In the genomic region with DNA sequence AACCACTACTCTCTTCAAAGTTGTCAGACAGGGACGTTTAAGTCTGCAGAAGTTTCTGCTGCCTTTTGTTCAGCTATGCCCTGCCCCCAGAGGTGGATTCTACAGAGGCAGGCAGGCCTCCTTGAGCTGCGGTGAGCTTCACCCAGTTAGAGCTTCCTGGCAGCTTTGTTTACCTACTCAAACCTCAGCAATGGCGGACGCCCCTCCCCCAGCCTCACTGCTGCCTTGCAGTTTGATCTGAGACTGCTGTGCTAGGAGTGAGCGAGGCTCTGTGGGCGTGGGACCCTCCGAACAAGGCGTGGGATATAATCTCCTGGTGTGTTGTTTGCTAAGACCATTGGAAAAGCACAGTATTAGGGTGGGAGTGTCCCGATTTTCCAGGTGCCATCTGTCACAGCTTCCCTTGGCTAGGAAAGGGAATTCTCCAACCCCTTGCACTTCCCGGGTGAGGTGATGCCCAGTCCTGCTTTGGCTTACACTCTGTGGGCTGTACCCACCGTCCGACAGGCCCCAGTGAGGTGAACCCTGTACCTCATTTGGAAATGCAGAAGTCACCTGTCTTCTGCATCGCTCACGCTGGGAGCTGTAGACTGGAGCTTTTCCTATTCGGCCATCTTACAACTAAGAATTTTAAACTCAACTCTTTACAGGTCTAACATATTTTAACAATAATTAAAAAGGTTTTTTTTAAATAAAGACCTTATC, we compare ENCODE assay signal across 7 cellular contexts. TPM values are rescaled to one million over a fixed set of nuclear protein-coding genes. Genes with fewer than 3 reads are reported as not detected.
DNase-seq lines count a peak whose midpoint lies in the region; ATAC-seq, FAIRE-seq and TF ChIP-seq lines count a peak whose summit lies in the region.
"Not testable (repeated sequence)": the region's sequence is repeated elsewhere in the genome, so short reads cannot be mapped to it uniquely, and the experiment has no call there.

No MANE protein-coding gene starts in this region.

- CTCF ChIA-PET in activated CD8-positive, alpha-beta T cell treated with anti-CD3 and anti-CD28 coated beads for 36 hours (lab: Charles Lee): interaction anchor here (0.7 to 2.2 kb wide), 10 partner anchors 9 to 57 kb away, joined by 3 to 9 read pairs (median 4); a partner anchor contains a TSS
- CTCF ChIA-PET in HepG2 (lab: Yijun Ruan, JAX; ENCODE audit: low intra/inter-chr PET ratio, low total read pairs): not testable (repeated sequence)

- not testable (repeated sequence) for TF ChIP-seq POLR2A in body of pancreas (IDR thresholded peaks at IDR 0.05); HepG2 (IDR thresholded peaks at IDR 0.05; ENCODE audit: insufficient read depth in 1 of 2, low read depth in 2 of 2, low read length in 2 of 2)

- H3K27ac ChIP-seq in body of pancreas; HepG2 (ENCODE audit: extremely low read length, insufficient read depth, low read length): not testable (repeated sequence)

- H3K4me2 ChIP-seq in HepG2 (ENCODE audit: low read depth, low read length): not testable (repeated sequence)

- H3K4me3 ChIP-seq in body of pancreas; HepG2 (replicated peaks in 1 of 3; ENCODE audit: insufficient read depth in 1 of 3, low read depth in 2 of 3, low read length in 3 of 3): not testable (repeated sequence)

- not testable (repeated sequence) for H3K9ac ChIP-seq in HepG2 (ENCODE audit: insufficient read depth, low read depth, low read length)

- H3K9me3 ChIP-seq in body of pancreas (peaks cover 0 to 15% (median 0%) of the 10 kb centered on the region in 3 donors), HepG2 (ENCODE audit: low read length) (peaks cover 26% of the 10 kb centered on the region)

- not testable (repeated sequence) for H3K27me3 Mint-ChIP-seq in T-helper 2 cell treated with Interferon-gamma antibody and Interleukin-4, amounts not matched to agents 5 μg/mL and 100 μg/mL, for 36 hours (ENCODE audit: low read depth); activated CD8-positive, alpha-beta T cell treated with anti-CD3 and anti-CD28 coated beads for 36 hours; activated T-helper 17 cell treated with anti-CD3 and anti-CD28 coated beads, Interleukin-2, amount 50 U/mL, for 72 hours

- not testable (repeated sequence) for H3K36me3 ChIP-seq in body of pancreas (replicated peaks in 1 of 2; ENCODE audit: insufficient read depth in 1 of 2, low read depth in 2 of 2); HepG2 (replicated peaks in 1 of 2; ENCODE audit: control insufficient read depth in 1 of 2, insufficient read depth in 2 of 2, low read length in 2 of 2)

- POLR2A ChIA-PET in activated CD8-positive, alpha-beta T cell treated with anti-CD3 and anti-CD28 coated beads for 36 hours (lab: Charles Lee): interaction anchor here (0.8 to 1.3 kb wide), 5 partner anchors 14 to 85 kb away, joined by 3 to 4 read pairs (median 3); no protein-coding TSS in a partner anchor
- POLR2A ChIA-PET in HepG2 (lab: Yijun Ruan, JAX): not testable (repeated sequence)

- not testable (repeated sequence) for BruUV-seq in HepG2 (replicated peaks; lab: Mats Ljungman, UMichigan)

- not testable (repeated sequence) for H3K4me1 ChIP-seq in body of pancreas
- H3K4me1 ChIP-seq in HepG2 (ENCODE audit: insufficient read depth, low read length): 0 out of 2 replicates have a peak, but pooled peaks cover 14% of the 10 kb centered on the region

- FAIRE-seq in HepG2 (lab: Jason Lieb, UNC): not testable (repeated sequence)

- H3K9me3 Mint-ChIP-seq in T-helper 2 cell treated with Interferon-gamma antibody and Interleukin-4, amounts not matched to agents 5 μg/mL and 100 μg/mL, for 36 hours: peaks cover 67% of the 10 kb centered on the region
- peaks cover 62% of the 10 kb centered on the region for H3K9me3 Mint-ChIP-seq in activated CD8-positive, alpha-beta T cell treated with anti-CD3 and anti-CD28 coated beads for 36 hours
- H3K9me3 Mint-ChIP-seq in activated T-helper 17 cell treated with anti-CD3 and anti-CD28 coated beads, Interleukin-2, amount 50 U/mL, for 72 hours: peaks cover 10% of the 10 kb centered on the region

- not testable (repeated sequence) for H2AFZ ChIP-seq in HepG2 (ENCODE audit: low read length)

- H3K27me3 ChIP-seq in body of pancreas; HepG2 (ENCODE audit: control insufficient read depth in 1 of 2, insufficient read depth in 2 of 2, low read length in 2 of 2): not testable (repeated sequence)

- not testable (repeated sequence) for ATAC-seq in activated CD8-positive, alpha-beta T cell treated with anti-CD3 and anti-CD28 coated beads for 36 hours; activated T-helper 17 cell treated with anti-CD3 and anti-CD28 coated beads, Interleukin-2, amount 50 U/mL, for 72 hours (replicated peaks); body of pancreas; HepG2

- H3K4me3 Mint-ChIP-seq in T-helper 2 cell treated with Interferon-gamma antibody and Interleukin-4, amounts not matched to agents 5 μg/mL and 100 μg/mL, for 36 hours: peak overlapping the region; percentile 69
- H3K4me3 Mint-ChIP-seq in activated CD8-positive, alpha-beta T cell treated with anti-CD3 and anti-CD28 coated beads for 36 hours: peak overlapping the region; percentile 20
- peak overlapping the region; percentile 67 for H3K4me3 Mint-ChIP-seq in activated T-helper 17 cell treated with anti-CD3 and anti-CD28 coated beads, Interleukin-2, amount 50 U/mL, for 72 hours

- intact Hi-C loops in activated CD8-positive, alpha-beta T cell treated with anti-CD3 and anti-CD28 coated beads for 36 hours (cut with micrococcal nuclease); body of pancreas (cut with DNase I); HepG2 (cut with micrococcal nuclease; ENCODE audit: unreplicated experiment): not testable (repeated sequence)

- H4K20me1 ChIP-seq in HepG2 (ENCODE audit: insufficient read depth, low read length): not testable (repeated sequence)

- in situ Hi-C loops in HepG2 (cut with HindIII; ENCODE audit: extremely low pct_ligation_motif_present, low pct_unique_long_range_greater_than_20kb): not testable (repeated sequence)

- H3K4me1 Mint-ChIP-seq in T-helper 2 cell treated with Interferon-gamma antibody and Interleukin-4, amounts not matched to agents 5 μg/mL and 100 μg/mL, for 36 hours (ENCODE audit: low read depth): peaks cover 37% of the 10 kb centered on the region
- H3K4me1 Mint-ChIP-seq in activated CD8-positive, alpha-beta T cell treated with anti-CD3 and anti-CD28 coated beads for 36 hours (ENCODE audit: low read depth): peaks cover 68% of the 10 kb centered on the region
- peaks cover 48% of the 10 kb centered on the region for H3K4me1 Mint-ChIP-seq in activated T-helper 17 cell treated with anti-CD3 and anti-CD28 coated beads, Interleukin-2, amount 50 U/mL, for 72 hours

- peak; percentile 41 for DNase-seq in T-helper 2 cell treated with Interferon-gamma antibody and Interleukin-4, amounts not matched to agents 5 μg/mL and 100 μg/mL, for 36 hours (ENCODE audit: low spot score)
- peak; percentile 81 for DNase-seq in activated CD8-positive, alpha-beta T cell treated with anti-CD3 and anti-CD28 coated beads for 36 hours
- peak in 3 of 4 donors; percentile 14 to 20 (median 16) for DNase-seq in body of pancreas
- not testable (repeated sequence) for DNase-seq in HepG2 (ENCODE audit: low spot score)
- DNase-seq in stimulated activated CD4-positive, alpha-beta T cell treated with anti-CD3 and anti-CD28 coated beads, Interleukin-2, amount 100 ng/mL, for 24 hours: peak; percentile 47 to 68
- peak; percentile 14 to 28 for DNase-seq in stimulated activated CD8-positive, alpha-beta memory T cell treated with anti-CD3 and anti-CD28 coated beads, Interleukin-2, amount 100 ng/mL, for 48 hours (ENCODE audit: low read depth in 2 of 2)

- H3K79me2 ChIP-seq in HepG2 (ENCODE audit: insufficient read depth, low read length): peaks cover 21% of the 10 kb centered on the region

- peak overlapping the region; percentile 81 for H3K27ac Mint-ChIP-seq in T-helper 2 cell treated with Interferon-gamma antibody and Interleukin-4, amounts not matched to agents 5 μg/mL and 100 μg/mL, for 36 hours
- H3K27ac Mint-ChIP-seq in activated CD8-positive, alpha-beta T cell treated with anti-CD3 and anti-CD28 coated beads for 36 hours: peak overlapping the region; percentile 79
- H3K27ac Mint-ChIP-seq in activated T-helper 17 cell treated with anti-CD3 and anti-CD28 coated beads, Interleukin-2, amount 50 U/mL, for 72 hours: peak overlapping the region; percentile 75

- peaks cover 82% of the 10 kb centered on the region for H3K36me3 Mint-ChIP-seq in T-helper 2 cell treated with Interferon-gamma antibody and Interleukin-4, amounts not matched to agents 5 μg/mL and 100 μg/mL, for 36 hours (ENCODE audit: low read depth)
- H3K36me3 Mint-ChIP-seq in activated CD8-positive, alpha-beta T cell treated with anti-CD3 and anti-CD28 coated beads for 36 hours (ENCODE audit: low read depth): peaks cover 84% of the 10 kb centered on the region
- H3K36me3 Mint-ChIP-seq in activated T-helper 17 cell treated with anti-CD3 and anti-CD28 coated beads, Interleukin-2, amount 50 U/mL, for 72 hours (ENCODE audit: low read depth): peaks cover 50% of the 10 kb centered on the region

- not testable (repeated sequence) for TF ChIP-seq RAD21 in HepG2 (CRISPR knock-in tag; IDR thresholded peaks at IDR 0.05)

- not testable (repeated sequence) for TF ChIP-seq CTCF in activated CD8-positive, alpha-beta T cell treated with anti-CD3 and anti-CD28 coated beads for 36 hours (IDR thresholded peaks at IDR 0.05); body of pancreas (IDR thresholded peaks at IDR 0.05); HepG2 (CRISPR knock-in tag; IDR thresholded peaks at IDR 0.05)

- not testable (repeated sequence) for TF ChIP-seq EP300 in HepG2 (IDR thresholded peaks at IDR 0.05; ENCODE audit: low read depth in 2 of 2, low read length in 2 of 2); HepG2 (CRISPR knock-in tag; IDR thresholded peaks at IDR 0.05; ENCODE audit: borderline replicate concordance)

- 91 to 92% methylated on average over 15 of the region's 15 CpGs for WGBS in body of pancreas, 2 donors
- WGBS in HepG2 (ENCODE audit: low lambda C conversion rate): 86% methylated on average over 10 of the region's 15 CpGs

RNA-seq across cellular contexts. Expression of a gene that starts 34.5 kb away (rescaled TPM):
- total RNA-seq in activated CD8-positive, alpha-beta T cell treated with anti-CD3 and anti-CD28 coated beads for 36 hours: 10 to 100 TPM; 32.7 to 42.6 TPM
- total RNA-seq in activated T-helper 17 cell treated with anti-CD3 and anti-CD28 coated beads, Interleukin-2, amount 50 U/mL, for 72 hours: 10 to 100 TPM; 52.1 to 82.0 TPM
- total RNA-seq in body of pancreas (10 to 100 TPM; 25.4 to 94.3 TPM), HepG2 (2016; rRNA removed; fragmentation: Illumina TruSeq; extraction: Trizol) (24.9 and 25.8 TPM in 2 replicates)
- total RNA-seq in HepG2 (2016; cell fraction: cytosol; rRNA removed; fragmentation: Illumina TruSeq; extraction: Trizol; ENCODE audit: low read depth): 20.2 and 22.1 TPM in 2 replicates
- 21.5 and 23.3 TPM in 2 replicates for total RNA-seq in HepG2 (2016; cell fraction: insoluble cytoplasmic fraction; rRNA removed; fragmentation: Illumina TruSeq; extraction: Trizol)
- total RNA-seq in HepG2 (2016; cell fraction: membrane; rRNA removed; fragmentation: Illumina TruSeq; extraction: Trizol): 15.6 and 18.2 TPM in 2 replicates
- 49.9 and 59.2 TPM in 2 replicates for total RNA-seq in HepG2 (2016; cell fraction: nucleus; rRNA removed; fragmentation: Illumina TruSeq; extraction: Trizol)
- polyA plus RNA-seq in HepG2 (2011; rRNA removed): 25.1 and 30.3 TPM in 2 replicates
- polyA plus RNA-seq in HepG2 (2011; cell fraction: cytosol; rRNA removed): 15.9 and 19.5 TPM in 2 replicates
- 30.1 and 32.5 TPM in 2 replicates for polyA plus RNA-seq in HepG2 (2011; cell fraction: nucleus; rRNA removed)
- 12.4 and 12.5 TPM in 2 replicates for polyA plus RNA-seq in HepG2 (2012)
- 2.1 and 2.3 TPM in 2 replicates for polyA plus RNA-seq in HepG2 (2016; cell fraction: cytosol; fragmentation: Illumina TruSeq; extraction: Trizol; ENCODE audit: low read depth)
- 14.1 and 16.0 TPM in 2 replicates for polyA plus RNA-seq in HepG2 (2016; cell fraction: insoluble cytoplasmic fraction; fragmentation: Illumina TruSeq; extraction: Trizol; ENCODE audit: low read depth)
- 3.2 and 4.8 TPM in 2 replicates for polyA plus RNA-seq in HepG2 (2016; cell fraction: membrane; fragmentation: Illumina TruSeq; extraction: Trizol; ENCODE audit: low read depth)
- polyA plus RNA-seq in HepG2 (2016; cell fraction: nucleus; fragmentation: Illumina TruSeq; extraction: Trizol; ENCODE audit: insufficient read depth, low read depth): 30.5 and 32.1 TPM in 2 replicates
- polyA minus RNA-seq in HepG2 (2011; rRNA and poly(A)+ RNA removed; ENCODE audit: low replicate concordance): 177 and 200 TPM in 2 replicates
- polyA minus RNA-seq in HepG2 (2011; cell fraction: cytosol; rRNA and poly(A)+ RNA removed): 61.3 and 74.0 TPM in 2 replicates
- 155 and 160 TPM in 2 replicates for polyA minus RNA-seq in HepG2 (2011; cell fraction: nucleus; rRNA and poly(A)+ RNA removed)
